ENCODE assay signal across 20 cellular contexts in the genomic region with DNA sequence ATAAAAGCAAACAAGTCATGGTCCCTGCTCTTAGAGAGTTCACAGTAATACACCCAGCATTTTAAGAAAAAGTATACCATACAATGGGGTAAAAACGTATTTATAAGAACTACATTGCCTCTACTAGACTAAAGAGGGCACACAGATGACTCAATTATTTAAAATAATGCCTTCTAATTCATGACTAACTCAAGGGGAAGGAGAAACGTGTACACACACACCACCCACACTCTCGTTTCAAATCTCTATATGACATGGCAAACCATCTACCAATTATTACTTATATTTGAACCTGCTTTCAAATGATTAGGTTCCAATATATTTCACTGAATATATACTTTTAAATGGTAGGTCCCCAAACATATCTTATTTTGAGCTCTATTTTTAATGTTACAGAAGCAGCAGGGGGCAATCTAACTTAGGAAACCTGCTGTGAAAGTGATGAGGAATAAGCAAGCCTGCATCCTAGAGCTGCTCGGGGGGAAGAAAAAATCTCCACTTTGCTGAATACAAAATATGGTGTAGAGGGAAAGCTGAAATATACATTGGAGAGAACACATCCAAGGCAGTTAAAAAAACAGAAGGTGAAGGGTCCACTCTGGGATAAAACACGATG.
DNase-seq lines count a peak whose midpoint lies in the region; ATAC-seq and TF ChIP-seq lines count a peak whose summit lies in the region.
"Had no signal": no experiment of that assay in that cellular context is flagged by ENCODE, and none has a peak within 500 bp of the region (broad histone marks: within the 10 kb centered on the region; RNA-seq: fewer than 3 reads in every experiment).

No MANE protein-coding gene starts in this region.

- H3K27ac Mint-ChIP-seq in activated naive CD8-positive, alpha-beta T cell treated with anti-CD3 and anti-CD28 coated beads, Interleukin-2, amount 50 U/mL, for 24 hours, result no peak overlapping the region
- H3K27ac Mint-ChIP-seq: activated CD8-positive, alpha-beta T cell treated with anti-CD3 and anti-CD28 coated beads for 36 hours; activated naive CD4-positive, alpha-beta T cell treated with anti-CD3 and anti-CD28 coated beads, Interleukin-2, amount 50 U/mL, for 24 hours had no signal

- no peaks in the 10 kb centered on the region for H3K27me3 Mint-ChIP-seq in activated naive CD8-positive, alpha-beta T cell treated with anti-CD3 and anti-CD28 coated beads, Interleukin-2, amount 50 U/mL, for 24 hours

- no peak for ATAC-seq in HG03139 (IDR thresholded peaks at IDR 0.05; ENCODE audit: unreplicated experiment)
- ATAC-seq in HG03135 (IDR thresholded peaks at IDR 0.05; ENCODE audit: unreplicated experiment), result no peak
- ATAC-seq in activated naive CD8-positive, alpha-beta T cell treated with anti-CD3 and anti-CD28 coated beads, Interleukin-2, amount 50 U/mL, for 24 hours, result no peak
- ATAC-seq: activated CD8-positive, alpha-beta T cell treated with anti-CD3 and anti-CD28 coated beads for 36 hours; activated T-cell treated with anti-CD3 and anti-CD28 coated beads, Interleukin-2, amount 50 U/mL, for 4 hours; foreskin keratinocyte; Right ventricle myocardium inferior had no signal

- H3K4me3 Mint-ChIP-seq in activated naive CD8-positive, alpha-beta T cell treated with anti-CD3 and anti-CD28 coated beads, Interleukin-2, amount 50 U/mL, for 24 hours, result no peak overlapping the region
- H3K4me3 Mint-ChIP-seq: activated CD8-positive, alpha-beta T cell treated with anti-CD3 and anti-CD28 coated beads for 36 hours; activated naive CD4-positive, alpha-beta T cell treated with anti-CD3 and anti-CD28 coated beads, Interleukin-2, amount 50 U/mL, for 24 hours; activated T-cell treated with anti-CD3 and anti-CD28 coated beads, Interleukin-2, amount 50 U/mL, for 4 hours; neural progenitor cell had no signal

- peak; percentile 46 for DNase-seq in D341Med (ENCODE audit: low spot score)
- DNase-seq in ELR (ENCODE audit: low read depth), result peak; percentile 1
- peak; percentile 3 for DNase-seq in NCI-H82 treated with DMSO at 0.1 percent for 48 hours (lab: John Stamatoyannopoulos, UW; ENCODE audit: unreplicated experiment)
- peak; percentile 7 for DNase-seq in fibroblast of mammary gland (ENCODE audit: low read depth)
- DNase-seq in activated CD4-positive, CD25-positive, alpha-beta regulatory T cell treated with anti-CD3 and anti-CD28 coated beads, Interleukin-2, amount 50 U/mL, for 72 hours, result no peak
- DNase-seq in activated naive CD8-positive, alpha-beta T cell treated with anti-CD3 and anti-CD28 coated beads, Interleukin-2, amount 50 U/mL, for 24 hours, result no peak
- DNase-seq: activated CD8-positive, alpha-beta T cell treated with anti-CD3 and anti-CD28 coated beads for 36 hours; activated T-cell treated with anti-CD3 and anti-CD28 coated beads, Interleukin-2, amount 50 U/mL, for 4 hours; brain microvascular endothelial cell; cortex of kidney; DMS79 treated with DMSO at 0.1 percent for 48 hours; foreskin keratinocyte; NCI-H1105 treated with DMSO at 0.1 percent for 48 hours; WERI-Rb-1 had no signal

- no peaks in the 10 kb centered on the region for H3K36me3 Mint-ChIP-seq in activated naive CD8-positive, alpha-beta T cell treated with anti-CD3 and anti-CD28 coated beads, Interleukin-2, amount 50 U/mL, for 24 hours (ENCODE audit: low read depth)
- H3K36me3 Mint-ChIP-seq: activated naive CD4-positive, alpha-beta T cell treated with anti-CD3 and anti-CD28 coated beads, Interleukin-2, amount 50 U/mL, for 24 hours; neural progenitor cell had no signal

- no peaks in the 10 kb centered on the region for H3K4me1 Mint-ChIP-seq in activated naive CD8-positive, alpha-beta T cell treated with anti-CD3 and anti-CD28 coated beads, Interleukin-2, amount 50 U/mL, for 24 hours
- H3K4me1 Mint-ChIP-seq: activated naive CD4-positive, alpha-beta T cell treated with anti-CD3 and anti-CD28 coated beads, Interleukin-2, amount 50 U/mL, for 24 hours had no signal

- no peak overlapping the region for H3K4me3 ChIP-seq in fibroblast of mammary gland (ENCODE audit: control insufficient read depth, low read depth, low read length)
- H3K4me3 ChIP-seq: neural progenitor cell, thoracic aorta had no signal

- TF ChIP-seq CTCF in fibroblast of mammary gland (conservative IDR thresholded peaks at IDR 0.05; ENCODE audit: control insufficient read depth, insufficient read depth, low read depth, low read length), result no peak

- H3K9me3 Mint-ChIP-seq in activated naive CD8-positive, alpha-beta T cell treated with anti-CD3 and anti-CD28 coated beads, Interleukin-2, amount 50 U/mL, for 24 hours, result no peaks in the 10 kb centered on the region
- H3K9me3 Mint-ChIP-seq: activated CD8-positive, alpha-beta T cell treated with anti-CD3 and anti-CD28 coated beads for 36 hours had no signal

Comparison
In these comparisons a context has a peak if more than half of its experiments do, and no peak if none do; other contexts are left out.
1. DNase-seq: peak in D341Med (single experiment), ELR (single experiment), NCI-H82 treated with DMSO at 0.1 percent for 48 hours (single experiment) and fibroblast of mammary gland (single experiment); none in activated CD4-positive, CD25-positive, alpha-beta regulatory T cell treated with anti-CD3 and anti-CD28 coated beads, Interleukin-2, amount 50 U/mL, for 72 hours (single experiment) and activated naive CD8-positive, alpha-beta T cell treated with anti-CD3 and anti-CD28 coated beads, Interleukin-2, amount 50 U/mL, for 24 hours (single experiment).